9 cellular contexts compared by ENCODE assay signal in the genomic region with DNA sequence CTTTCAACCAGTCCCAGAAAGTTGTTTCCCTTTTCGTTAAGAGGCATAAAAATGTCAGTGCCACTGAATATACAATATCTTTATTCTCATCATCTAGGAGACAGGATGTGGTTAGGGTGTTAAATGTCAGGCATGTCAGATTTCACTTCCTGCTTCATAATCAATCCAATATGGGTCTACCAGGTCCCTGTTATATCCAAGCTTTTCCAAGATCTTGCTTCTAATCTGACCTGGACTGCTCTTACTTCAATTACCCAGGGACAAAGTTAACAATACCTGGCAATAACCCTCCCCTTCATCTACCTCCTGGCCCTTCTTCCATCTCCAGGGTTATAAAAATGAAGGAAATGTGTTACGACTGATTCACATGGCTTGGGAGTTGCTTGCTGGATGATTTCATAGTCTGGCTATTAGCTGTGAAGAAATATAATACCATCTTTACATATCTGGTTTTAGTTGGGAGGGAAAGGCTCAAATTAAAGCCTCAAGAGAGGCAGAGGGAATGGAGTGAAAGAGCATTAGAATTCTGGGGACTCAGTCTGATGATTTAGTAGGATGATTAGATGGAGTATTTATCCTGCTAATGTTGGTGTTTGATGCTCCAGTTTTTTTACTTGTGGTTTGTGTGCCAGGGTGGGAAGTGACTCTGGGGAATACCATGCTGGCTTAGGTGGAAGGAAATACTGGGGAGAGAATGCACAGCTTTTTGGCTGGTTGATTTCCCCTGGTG.
DNase-seq lines count a peak whose midpoint lies in the region; ATAC-seq, FAIRE-seq and TF ChIP-seq lines count a peak whose summit lies in the region.
"Had no signal": no experiment of that assay in that cellular context is flagged by ENCODE, and none has a peak within 500 bp of the region (broad histone marks: within the 10 kb centered on the region; RNA-seq: fewer than 3 reads in every experiment).

No MANE protein-coding gene starts in this region.

- H3K4me2 ChIP-seq in GM12878 (ENCODE audit: control insufficient read depth, insufficient read depth) (no peak overlapping the region), smooth muscle cell (peak overlapping the region; percentile 38)
- H3K4me2 ChIP-seq: A549 had no signal

- no peak for TF ChIP-seq CTCF in GM12878 (IDR thresholded peaks at IDR 0.05 in 2 of 3, conservative IDR thresholded peaks at IDR 0.05 in 1 of 3; ENCODE audit: control insufficient read depth in 2 of 3, extremely low read depth in 1 of 3, insufficient read depth in 1 of 3, low read depth in 3 of 3, low read length in 3 of 3)
- no peak for TF ChIP-seq CTCF in smooth muscle cell (IDR thresholded peaks at IDR 0.05; ENCODE audit: borderline replicate concordance, insufficient read depth, poor library complexity, severe bottlenecking)

- TF ChIP-seq EP300 in GM12878 (IDR thresholded peaks at IDR 0.05; ENCODE audit: borderline replicate concordance in 1 of 2, control insufficient read depth in 1 of 2, low read depth in 2 of 2, low read length in 2 of 2), result no peak

- peak; percentile 25; the same call in 2 of the 3 replicates for ATAC-seq in GM12878
- ATAC-seq: A549 had no signal

- RAD21 ChIA-PET in GM12878 (lab: Charles Lee; ENCODE audit: unreplicated experiment), result interaction anchor here (0.7 kb wide), 1 partner anchor 104 kb away, joined by 3 read pairs; no protein-coding TSS in a partner anchor

- BruUV-seq in GM12878 (replicated peaks; lab: Mats Ljungman, UMichigan), result no TSS peak

- H3K9me3 ChIP-seq in GM12878 (replicated peaks; ENCODE audit: control insufficient read depth, insufficient read depth, low read length), result no peaks in the 10 kb centered on the region
- H3K9me3 ChIP-seq in smooth muscle cell (replicated peaks; ENCODE audit: low read depth), result no peaks in the 10 kb centered on the region
- H3K9me3 ChIP-seq: A549 had no signal

- H3F3A ChIP-seq in smooth muscle cell (ENCODE audit: low read depth), result no peaks in the 10 kb centered on the region

- no peak overlapping the region for H3K27ac ChIP-seq in GM12878 (ENCODE audit: control insufficient read depth, insufficient read depth)
- peak overlapping the region; percentile 94 for H3K27ac ChIP-seq in smooth muscle cell (ENCODE audit: low read depth)
- H3K27ac ChIP-seq: A549 had no signal

- H2AFZ ChIP-seq in GM12878 (ENCODE audit: control insufficient read depth, low read depth, low read length), result no peak overlapping the region
- peak overlapping the region; percentile 51 for H2AFZ ChIP-seq in smooth muscle cell (ENCODE audit: low read depth)

- no peak for FAIRE-seq in GM12878 (lab: Jason Lieb, UNC)
- FAIRE-seq: A549 had no signal

- POLR2A ChIA-PET in GM12878 (lab: Charles Lee), result no interaction called here

- H3K9ac ChIP-seq in GM12878 (ENCODE audit: control insufficient read depth, insufficient read depth, low read length) (no peak overlapping the region), smooth muscle cell (ENCODE audit: low read depth) (peak overlapping the region; percentile 68)

- no peak for TF ChIP-seq POLR2A in GM12878 (IDR thresholded peaks at IDR 0.05; ENCODE audit: low read depth, low read length)

- no peak overlapping the region for H3K4me3 ChIP-seq in GM12878
- no peak overlapping the region for H3K4me3 ChIP-seq in smooth muscle cell
- H3K4me3 ChIP-seq: A549 had no signal

- H3K36me3 ChIP-seq in GM12878 (ENCODE audit: control insufficient read depth in 2 of 2, insufficient read depth in 2 of 2, low read length in 1 of 2) (no peaks in the 10 kb centered on the region), smooth muscle cell (ENCODE audit: low read depth) (no peaks in the 10 kb centered on the region)

- DNase-seq in NCI-H510A treated with DMSO at 0.1 percent for 48 hours (lab: John Stamatoyannopoulos, UW), result peak; percentile 78
- DNase-seq in NCI-H510A (lab: John Stamatoyannopoulos, UW), result no peak
- DNase-seq in M059J (ENCODE audit: low read depth), result peak; percentile 76
- DNase-seq in GM12878 (ENCODE audit: low read depth, low spot score), result no peak
- no peak for DNase-seq in smooth muscle cell (lab: John Stamatoyannopoulos, UW; ENCODE audit: unreplicated experiment)
- DNase-seq in ecto neural progenitor cell (ENCODE audit: low spot score), result no peak
- DNase-seq in hippocampal formation (lab: John Stamatoyannopoulos, UW), result no peak
- DNase-seq in NCI-H1436 (lab: John Stamatoyannopoulos, UW), result no peak

- H4K20me1 ChIP-seq in GM12878 (ENCODE audit: control insufficient read depth, insufficient read depth), result no peaks in the 10 kb centered on the region
- no peaks in the 10 kb centered on the region for H4K20me1 ChIP-seq in smooth muscle cell (ENCODE audit: low read depth)

- in situ Hi-C loops in GM12878 (cut with MboI), result no loop called here

- TF ChIP-seq RAD21 in GM12878 (IDR thresholded peaks at IDR 0.05; ENCODE audit: insufficient read depth, low read depth, low read length), result no peak

- H3K27me3 ChIP-seq in GM12878 (replicated peaks in 1 of 2; ENCODE audit: control insufficient read depth in 2 of 2, insufficient read depth in 2 of 2, low read length in 1 of 2) (no peaks in the 10 kb centered on the region), smooth muscle cell (ENCODE audit: low read depth) (no peaks in the 10 kb centered on the region)

- H3K4me1 ChIP-seq in GM12878 (ENCODE audit: control insufficient read depth, insufficient read depth, low read length) (no peaks in the 10 kb centered on the region), smooth muscle cell (ENCODE audit: low read depth) (peaks cover 5% of the 10 kb centered on the region)
- H3K4me1 ChIP-seq: A549 had no signal

- 5% methylated on average over 2 of the region's 2 CpGs for WGBS in GM12878 (ENCODE audit: insufficient coverage, insufficient replicate concordance, low lambda C conversion rate, missing lambda C conversion rate)
- 1% methylated on average over 2 of the region's 2 CpGs for WGBS in smooth muscle cell (ENCODE audit: low lambda C conversion rate)

- H3K79me2 ChIP-seq in GM12878 (ENCODE audit: control insufficient read depth, insufficient read depth, low read length) (no peaks in the 10 kb centered on the region), smooth muscle cell (ENCODE audit: low read depth) (no peaks in the 10 kb centered on the region)

- intact Hi-C loops in GM12878 (cut with micrococcal nuclease; ENCODE audit: unreplicated experiment), result no loop called here

- CTCF ChIA-PET in GM12878 (lab: Yijun Ruan, JAX), result no interaction called here

- SMC1A ChIA-PET in GM12878 (lab: Charles Lee; ENCODE audit: uncharacterized antibody, unreplicated experiment), result no interaction called here

TF ChIP-seq in GM12878, 131 proteins besides CTCF, POLR2A, EP300 and RAD21 (continues in another document):
- no peak for TF ChIP-seq RFX5 (IDR thresholded peaks at IDR 0.05; ENCODE audit: low read depth, low read length)
- TF ChIP-seq JUNB (IDR thresholded peaks at IDR 0.05), result no peak
- TF ChIP-seq IRF3 (IDR thresholded peaks at IDR 0.05), result no peak
- TF ChIP-seq, protein P1, sequence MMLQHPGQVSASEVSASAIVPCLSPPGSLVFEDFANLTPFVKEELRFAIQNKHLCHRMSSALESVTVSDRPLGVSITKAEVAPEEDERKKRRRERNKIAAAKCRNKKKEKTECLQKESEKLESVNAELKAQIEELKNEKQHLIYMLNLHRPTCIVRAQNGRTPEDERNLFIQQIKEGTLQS (IDR thresholded peaks at IDR 0.05; ENCODE audit: borderline replicate concordance, extremely low read depth, low read depth, low read length), result no peak
- TF ChIP-seq ZBTB40 (IDR thresholded peaks at IDR 0.05; ENCODE audit: borderline replicate concordance), result no peak
- TF ChIP-seq NFYA (IDR thresholded peaks at IDR 0.05; ENCODE audit: borderline replicate concordance, low read depth, low read length), result no peak
- no peak for TF ChIP-seq MXI1 (IDR thresholded peaks at IDR 0.05; ENCODE audit: low read depth, low read length)
- TF ChIP-seq HDAC6 (IDR thresholded peaks at IDR 0.05; ENCODE audit: unreplicated experiment), result no peak
- no peak for TF ChIP-seq PAX5 (IDR thresholded peaks at IDR 0.05; ENCODE audit: borderline replicate concordance, low read depth, low read length)
- no peak for TF ChIP-seq SMC3 (IDR thresholded peaks at IDR 0.05; ENCODE audit: borderline replicate concordance, low read length)

Comparison
In these comparisons a context has a peak if more than half of its experiments do, and no peak if none do; other contexts are left out.
1. DNase-seq: peak in NCI-H510A treated with DMSO at 0.1 percent for 48 hours (single experiment) and M059J (single experiment); none in NCI-H510A (single experiment), GM12878 (single experiment), smooth muscle cell (single experiment), ecto neural progenitor cell (single experiment), hippocampal formation (0 of 2) and NCI-H1436 (single experiment).